In genomic region chr17:59172436-59173004, GRCh38 we compare ENCODE assay signal across 16 cellular contexts. TPM values are rescaled to one million over a fixed set of nuclear protein-coding genes. Genes with fewer than 3 reads are reported as not detected.
DNase-seq lines count a peak whose midpoint lies in the region; ATAC-seq and TF ChIP-seq lines count a peak whose summit lies in the region.
"Had no signal": no experiment of that assay in that cellular context is flagged by ENCODE, and none has a peak within 500 bp of the region (broad histone marks: within the 10 kb centered on the region; RNA-seq: fewer than 3 reads in every experiment).

No MANE protein-coding gene starts in this region.

- H3K9me3 ChIP-seq in HEK293 (ENCODE audit: control insufficient read depth, insufficient read depth, low read depth, low read length) (no peaks in the 10 kb centered on the region), testis (no peaks in the 10 kb centered on the region), spleen (peaks cover 0 to 5% (median 0%) of the 10 kb centered on the region in 8 donors)

- 79 to 86% methylated on average over 8 to 33 of the region's 33 CpGs for WGBS in testis, 2 donors
- WGBS in spleen, 5 donors, result 95 to 99% (median 98%) methylated on average over 3 to 33 of the region's 33 CpGs

- no peak for TF ChIP-seq POLR2A in testis (IDR thresholded peaks at IDR 0.05)
- TF ChIP-seq POLR2A in spleen (IDR thresholded peaks at IDR 0.05), result no peak

- H3K4me1 Mint-ChIP-seq in WTC11, result no peaks in the 10 kb centered on the region

- no peak for ATAC-seq in WTC11
- ATAC-seq: GM12878 had no signal

- H3K27me3 Mint-ChIP-seq in WTC11 (ENCODE audit: low read depth), result no peaks in the 10 kb centered on the region
- H3K27me3 Mint-ChIP-seq: CD4-positive, alpha-beta memory T cell had no signal

- no peak for DNase-seq in WTC11 (ENCODE audit: low spot score)
- peak; percentile 78 for DNase-seq in mesenteric fat pad (ENCODE audit: low spot score)
- DNase-seq in testis, result no peak
- DNase-seq in HuH-7.5 (ENCODE audit: low spot score), result no peak
- no peak for DNase-seq in spleen
- DNase-seq: C1 segment of cervical spinal cord; Calu3; CD4-positive, alpha-beta memory T cell; COR-L47; DMS53; DMS79 treated with DMSO at 0.1 percent for 48 hours; GM23248; H7; HCEC 1CT had no signal

- H3K36me3 ChIP-seq in HEK293 (ENCODE audit: control insufficient read depth in 2 of 2, insufficient read depth in 1 of 2, low read length in 2 of 2) (peaks cover 28 to 44% of the 10 kb centered on the region in 2 experiments), testis (ENCODE audit: low read depth, missing control alignments) (no peaks in the 10 kb centered on the region), spleen (peaks cover 0 to 56% (median 3%) of the 10 kb centered on the region in 6 donors)

- H3K4me3 ChIP-seq in HEK293 (ENCODE audit: low read depth, low read length), result no peak overlapping the region
- peak overlapping the region; percentile 32 to 52 for H3K4me3 ChIP-seq in testis
- H3K4me3 ChIP-seq in spleen, result no peak overlapping the region
- H3K4me3 ChIP-seq: GM12878, GM23248 had no signal

- TF ChIP-seq CTCF in HEK293 (tag by site-specific recombination; IDR thresholded peaks at IDR 0.05) (no peak), WTC11 (IDR thresholded peaks at IDR 0.05) (no peak), testis (IDR thresholded peaks at IDR 0.05) (no peak), spleen (IDR thresholded peaks at IDR 0.05 in 8 of 11, conservative IDR thresholded peaks at IDR 0.05 in 3 of 11) (no peak)

- H3K36me3 Mint-ChIP-seq in WTC11, result peaks cover 38% of the 10 kb centered on the region
- H3K36me3 Mint-ChIP-seq: CD4-positive, alpha-beta memory T cell had no signal

- intact Hi-C loops in testis (cut with DNase I; ENCODE audit: low total_unique reads) (no loop called here), spleen (cut with DNase I; ENCODE audit: low total_unique reads) (no loop called here)

- H3K27ac ChIP-seq in HEK293 (ENCODE audit: extremely low read depth, low read depth, low read length) (no peak overlapping the region), testis (no peak overlapping the region), spleen (no peak overlapping the region)
- H3K27ac ChIP-seq: GM23248 had no signal

- no peaks in the 10 kb centered on the region for H3K4me1 ChIP-seq in HEK293 (ENCODE audit: control insufficient read depth, insufficient read depth, low read length)
- no peaks in the 10 kb centered on the region for H3K4me1 ChIP-seq in testis
- H3K4me1 ChIP-seq in spleen, result no peaks in the 10 kb centered on the region

- CTCF ChIA-PET in HEK293 (lab: Yijun Ruan, JAX), result interaction anchor here (1.1 kb wide), 1 partner anchor 10 kb away, joined by 3 read pairs; no protein-coding TSS in a partner anchor
- CTCF ChIA-PET in WTC11 (lab: Charles Lee), result no interaction called here

- no peak overlapping the region for H3K27ac Mint-ChIP-seq in WTC11
- H3K27ac Mint-ChIP-seq: CD4-positive, alpha-beta memory T cell had no signal

- H3K4me3 Mint-ChIP-seq in WTC11, result no peak overlapping the region
- H3K4me3 Mint-ChIP-seq: CD4-positive, alpha-beta memory T cell had no signal

- POLR2A ChIA-PET in HEK293 (lab: Yijun Ruan, JAX), result no interaction called here
- POLR2A ChIA-PET in WTC11 (lab: Charles Lee), result no interaction called here

- H3K27me3 ChIP-seq in testis, result no peaks in the 10 kb centered on the region
- H3K27me3 ChIP-seq in spleen (replicated peaks in 1 of 7), result no peaks in the 10 kb centered on the region

- H3K9me3 Mint-ChIP-seq in WTC11, result peaks cover 13% of the 10 kb centered on the region

TF ChIP-seq in HEK293, 187 proteins besides CTCF, POLR2A, EP300 and RAD21:
- TF ChIP-seq KLF7 (tag by site-specific recombination; IDR thresholded peaks at IDR 0.05; ENCODE audit: borderline replicate concordance) (no peak), ZNF202 (tag by site-specific recombination; IDR thresholded peaks at IDR 0.05; ENCODE audit: borderline replicate concordance) (0 out of 2 replicates have a peak, but pooled peaks have one; percentile 27)

TF ChIP-seq in WTC11, 78 proteins besides CTCF, POLR2A, EP300 and RAD21:
- no peak for TF ChIP-seq ZNF121 (CRISPR knock-in tag; IDR thresholded peaks at IDR 0.05)
- 0 out of 2 replicates have a peak, but pooled peaks have one; percentile 19 for TF ChIP-seq ZNF317 (CRISPR knock-in tag; IDR thresholded peaks at IDR 0.05; ENCODE audit: borderline replicate concordance, low read depth)

RNA-seq across cellular contexts. Expression of gene PRR11, which starts 17.0 kb away (rescaled TPM):
- total RNA-seq in WTC11 (2021) (70.3 to 90.4 TPM (median 70.5 TPM) in 3 replicates), mesenteric fat pad (2.9 TPM), testis (1 to 10 TPM; 5.3 to 6.9 TPM), spleen (10 to 100 TPM in 1 of 7 donors, 1 to 10 TPM in 6; 4.2 to 15.3 (median 8.1) TPM)
- polyA plus RNA-seq in testis (ENCODE audit: insufficient read depth, low read depth, low replicate concordance) (3.9 TPM), spleen (1 to 10 TPM in 2 of 3 donors, under 1 TPM in 1; 0.61 to 2.3 (median 2.1) TPM)

RNA-seq across cellular contexts. Expression of gene SKA2, which starts 17.5 kb away (rescaled TPM):
- total RNA-seq in WTC11 (2021), result 80.0 to 91.6 TPM (median 81.8 TPM) in 3 replicates
- total RNA-seq in mesenteric fat pad, result 21.2 TPM
- 10 to 100 TPM; 46.6 to 51.2 TPM for total RNA-seq in testis
- polyA plus RNA-seq in testis (ENCODE audit: insufficient read depth, low read depth, low replicate concordance), result 28.2 TPM
- total RNA-seq in spleen, result 10 to 100 TPM; 17.4 to 38.9 (median 23.8) TPM
- 10 to 100 TPM; 15.4 to 30.2 (median 25.4) TPM for polyA plus RNA-seq in spleen

RNA-seq across cellular contexts. Expression of gene SMG8, which starts 37.3 kb away (rescaled TPM):
- 16.2 to 18.7 TPM (median 18.5 TPM) in 3 replicates for total RNA-seq in WTC11 (2021)
- 9.0 TPM for total RNA-seq in mesenteric fat pad
- 10 to 100 TPM; 12.4 to 17.2 TPM for total RNA-seq in testis
- polyA plus RNA-seq in testis (ENCODE audit: insufficient read depth, low read depth, low replicate concordance), result 18.0 TPM
- 10 to 100 TPM; 12.2 to 15.1 (median 14.2) TPM for total RNA-seq in spleen
- polyA plus RNA-seq in spleen, result 1 to 10 TPM; 3.4 to 5.6 (median 4.2) TPM

RNA-seq across cellular contexts. Expression of gene GDPD1, which starts 47.8 kb away (rescaled TPM):
- total RNA-seq in WTC11 (2021) (6.0 to 7.1 TPM (median 6.4 TPM) in 3 replicates), mesenteric fat pad (1.2 TPM), testis (10 to 100 TPM in 1 of 2 donors, 1 to 10 TPM in 1; 9.6 to 11.7 TPM), spleen (1 to 10 TPM; 2.0 to 5.2 (median 2.8) TPM)
- polyA plus RNA-seq in testis (ENCODE audit: insufficient read depth, low read depth, low replicate concordance) (27.7 TPM), spleen (under 1 TPM; 0.59 to 0.77 (median 0.68) TPM)

Comparison
In these comparisons a context has a peak if more than half of its experiments do, and no peak if none do; other contexts are left out.
1. H3K4me3 ChIP-seq: peak in testis (2 of 2); none in HEK293 (single experiment) and spleen (0 of 8).